In the genomic region with DNA sequence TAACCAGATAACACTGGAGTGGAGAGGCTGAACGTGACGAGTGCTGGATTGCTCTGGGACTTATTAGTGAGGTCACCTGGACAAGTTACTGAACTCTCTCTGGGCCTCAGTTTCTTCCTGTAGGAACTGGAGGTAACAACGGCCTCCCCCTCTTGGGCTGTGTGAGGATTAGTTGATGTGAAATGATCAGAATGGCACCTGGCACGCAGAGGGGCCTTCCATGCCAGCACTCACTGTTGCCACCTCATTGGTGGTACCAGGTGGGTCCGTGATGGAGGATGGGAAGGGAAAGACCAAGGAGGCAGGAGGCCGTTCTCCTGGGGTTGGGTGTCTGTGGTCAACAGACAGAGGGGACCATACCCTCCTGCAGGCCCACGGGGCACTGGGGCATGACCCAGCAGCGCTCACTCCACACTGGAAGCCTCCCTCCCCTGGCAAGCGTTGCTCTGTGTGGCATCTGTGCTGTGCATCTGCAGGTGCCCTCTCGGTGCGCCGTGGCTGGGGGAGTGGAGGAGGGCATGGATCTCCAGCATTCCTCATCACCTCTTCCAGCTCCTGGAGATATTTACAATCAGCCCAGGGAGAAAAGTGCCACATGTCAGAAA, we compare ENCODE assay signal across 1 cellular context.
TF ChIP-seq lines count a peak whose summit lies in the region.

No MANE protein-coding gene starts in this region.

TF ChIP-seq in IMR-90, 13 proteins besides CTCF, POLR2A, EP300 and RAD21 (continued from another document):
- TF ChIP-seq, protein P1, sequence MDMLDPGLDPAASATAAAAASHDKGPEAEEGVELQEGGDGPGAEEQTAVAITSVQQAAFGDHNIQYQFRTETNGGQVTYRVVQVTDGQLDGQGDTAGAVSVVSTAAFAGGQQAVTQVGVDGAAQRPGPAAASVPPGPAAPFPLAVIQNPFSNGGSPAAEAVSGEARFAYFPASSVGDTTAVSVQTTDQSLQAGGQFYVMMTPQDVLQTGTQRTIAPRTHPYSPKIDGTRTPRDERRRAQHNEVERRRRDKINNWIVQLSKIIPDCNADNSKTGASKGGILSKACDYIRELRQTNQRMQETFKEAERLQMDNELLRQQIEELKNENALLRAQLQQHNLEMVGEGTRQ (IDR thresholded peaks at IDR 0.05; ENCODE audit: low read depth, low read length), result no peak
- TF ChIP-seq RCOR1 (IDR thresholded peaks at IDR 0.05; ENCODE audit: insufficient replicate concordance, low read length) (no peak), MXI1 (IDR thresholded peaks at IDR 0.05; ENCODE audit: borderline replicate concordance, low read depth, low read length) (no peak), BHLHE40 (IDR thresholded peaks at IDR 0.05; ENCODE audit: low read depth, low read length) (no peak), MAZ (IDR thresholded peaks at IDR 0.05; ENCODE audit: borderline replicate concordance, low read depth, low read length) (no peak), CEBPB (IDR thresholded peaks at IDR 0.05; ENCODE audit: low read depth, low read length) (no peak), CHD1 (IDR thresholded peaks at IDR 0.05; ENCODE audit: low read depth, low read length) (no peak), NFE2L2 (IDR thresholded peaks at IDR 0.05; ENCODE audit: low read depth, low read length) (no peak), SMC3 (IDR thresholded peaks at IDR 0.05; ENCODE audit: low read depth, low read length) (no peak), FOS (IDR thresholded peaks at IDR 0.05; ENCODE audit: low read depth, low read length) (no peak)
- TF ChIP-seq, protein P2, sequence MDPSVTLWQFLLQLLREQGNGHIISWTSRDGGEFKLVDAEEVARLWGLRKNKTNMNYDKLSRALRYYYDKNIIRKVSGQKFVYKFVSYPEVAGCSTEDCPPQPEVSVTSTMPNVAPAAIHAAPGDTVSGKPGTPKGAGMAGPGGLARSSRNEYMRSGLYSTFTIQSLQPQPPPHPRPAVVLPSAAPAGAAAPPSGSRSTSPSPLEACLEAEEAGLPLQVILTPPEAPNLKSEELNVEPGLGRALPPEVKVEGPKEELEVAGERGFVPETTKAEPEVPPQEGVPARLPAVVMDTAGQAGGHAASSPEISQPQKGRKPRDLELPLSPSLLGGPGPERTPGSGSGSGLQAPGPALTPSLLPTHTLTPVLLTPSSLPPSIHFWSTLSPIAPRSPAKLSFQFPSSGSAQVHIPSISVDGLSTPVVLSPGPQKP (IDR thresholded peaks at IDR 0.05; ENCODE audit: borderline replicate concordance, low read depth, low read length), result no peak
TF ChIP-seq in IMR-90: peak in this region for 0.
